Comparison of ENCODE assay signal across 8 cellular contexts in the genomic region with DNA sequence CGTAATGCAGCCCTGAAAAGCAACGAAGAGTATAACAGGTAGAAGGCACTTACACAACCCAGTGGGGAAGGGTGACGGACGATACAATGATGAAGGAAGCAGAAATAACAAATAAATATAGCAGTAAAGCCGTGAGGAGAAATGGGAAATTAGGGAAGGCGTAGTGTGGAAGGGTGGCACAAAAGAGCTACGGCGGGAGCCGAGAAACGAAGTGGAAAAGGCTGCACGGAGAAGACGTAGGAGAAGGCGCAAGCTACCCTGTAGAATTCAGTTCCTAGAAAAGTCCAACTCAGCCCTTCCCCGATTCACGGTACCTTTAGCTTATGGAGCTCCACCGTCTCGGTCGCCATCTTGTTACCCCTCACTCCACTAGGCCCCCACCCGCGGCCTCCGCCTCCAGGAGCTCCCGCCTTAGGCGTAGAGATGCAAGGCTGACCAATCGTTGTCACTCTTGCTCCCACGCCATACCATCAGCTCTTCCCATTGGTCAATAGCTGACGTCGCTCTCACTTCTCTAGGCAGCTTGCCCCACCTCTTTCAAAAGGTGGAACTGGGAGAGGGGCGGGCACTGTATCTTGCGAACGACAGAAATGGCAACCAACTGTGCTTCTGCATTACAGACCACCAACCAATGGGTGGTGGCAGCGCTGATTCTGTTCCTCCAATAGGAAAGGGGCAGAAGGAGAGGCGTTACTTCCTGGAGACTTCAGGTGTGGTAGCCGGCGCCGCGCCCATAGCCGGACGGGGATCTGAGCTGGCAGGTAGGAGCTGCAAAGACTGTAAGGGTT. TPM values are rescaled to one million over a fixed set of nuclear protein-coding genes. Genes with fewer than 3 reads are reported as not detected.
A peak's percentile ranks its signal among the peaks of the same experiment; 100 is the strongest.
DNase-seq lines count a peak whose midpoint lies in the region; ATAC-seq lines count a peak whose summit lies in the region.

A gene with protein sequence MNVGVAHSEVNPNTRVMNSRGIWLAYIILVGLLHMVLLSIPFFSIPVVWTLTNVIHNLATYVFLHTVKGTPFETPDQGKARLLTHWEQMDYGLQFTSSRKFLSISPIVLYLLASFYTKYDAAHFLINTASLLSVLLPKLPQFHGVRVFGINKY (plus strand): TSS at position 690 of the 788 bp plus-strand sequence. CDS start 959 bp downstream, outside the sequence.
A gene with protein sequence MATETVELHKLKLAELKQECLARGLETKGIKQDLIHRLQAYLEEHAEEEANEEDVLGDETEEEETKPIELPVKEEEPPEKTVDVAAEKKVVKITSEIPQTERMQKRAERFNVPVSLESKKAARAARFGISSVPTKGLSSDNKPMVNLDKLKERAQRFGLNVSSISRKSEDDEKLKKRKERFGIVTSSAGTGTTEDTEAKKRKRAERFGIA (minus strand): TSS at position 373 of the 788 bp plus-strand sequence. CDS start 23 bp downstream, at position 350.

- DNase-seq in CD1c-positive myeloid dendritic cell (ENCODE audit: extremely low spot score) = peak; percentile 100
- DNase-seq in NCI-H748 treated with DMSO at 0.1 percent for 48 hours (lab: John Stamatoyannopoulos, UW) = peak; percentile 99
- peak; percentile 74 to 98 for DNase-seq in activated CD4-positive, alpha-beta T cell treated with anti-CD3 and anti-CD28 coated beads, Interleukin-2, amount 50 U/mL, for 24 hours (ENCODE audit: low read depth in 1 of 2, low spot score in 1 of 2)
- peak; percentile 100 for DNase-seq in dermis blood vessel endothelial cell
- peak; percentile 98 for DNase-seq in left lobe of liver (ENCODE audit: low spot score)
- DNase-seq in stimulated activated CD4-positive, alpha-beta T cell treated with anti-CD3 and anti-CD28 coated beads, Interleukin-2, amount 100 ng/mL, for 4 hours (ENCODE audit: low read depth) = peak; percentile 97

- ATAC-seq in GM19397 (IDR thresholded peaks at IDR 0.05; ENCODE audit: unreplicated experiment) (peak; percentile 95), HG03565 (IDR thresholded peaks at IDR 0.05; ENCODE audit: unreplicated experiment) (peak; percentile 96), left lobe of liver (peak; percentile 96)

RNA-seq across cellular contexts. Expression of the first gene that starts in this region (rescaled TPM):
- total RNA-seq in dermis blood vessel endothelial cell (35.3 and 38.6 TPM in 2 replicates), left lobe of liver (28.4 TPM)

RNA-seq across cellular contexts. Expression of the second gene that starts in this region (rescaled TPM):
- total RNA-seq in dermis blood vessel endothelial cell (93.8 and 113 TPM in 2 replicates), left lobe of liver (11.9 TPM)

Comparison
In these comparisons a context has a peak if more than half of its experiments do, and no peak if none do; other contexts are left out.
1. Peak in every context shown above with its lines: DNase-seq and ATAC-seq.